1 cellular context compared by ENCODE assay signal in the genomic region with DNA sequence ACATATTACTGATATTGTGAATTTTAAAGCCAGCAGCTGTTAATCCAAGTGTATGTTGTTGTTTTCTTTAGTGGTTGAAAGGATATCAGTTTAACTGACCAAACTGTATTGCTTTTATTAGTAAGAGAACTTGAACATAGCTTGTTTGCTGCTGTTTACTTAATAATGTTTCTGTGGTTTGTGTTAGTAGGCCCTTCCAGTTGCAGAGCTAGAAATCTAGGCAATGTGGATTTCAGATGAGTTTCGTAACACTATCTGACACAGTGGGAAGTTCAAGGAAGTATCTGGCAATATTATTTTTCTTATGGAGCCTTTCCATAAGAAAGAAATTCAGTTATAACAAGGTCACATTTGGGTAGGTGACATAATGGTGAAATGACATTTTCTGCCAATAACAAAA.
TF ChIP-seq lines count a peak whose summit lies in the region.

No MANE protein-coding gene starts in this region.

TF ChIP-seq in WTC11, 78 proteins besides CTCF, POLR2A, EP300 and RAD21 (continued from another document):
- TF ChIP-seq, protein P1, sequence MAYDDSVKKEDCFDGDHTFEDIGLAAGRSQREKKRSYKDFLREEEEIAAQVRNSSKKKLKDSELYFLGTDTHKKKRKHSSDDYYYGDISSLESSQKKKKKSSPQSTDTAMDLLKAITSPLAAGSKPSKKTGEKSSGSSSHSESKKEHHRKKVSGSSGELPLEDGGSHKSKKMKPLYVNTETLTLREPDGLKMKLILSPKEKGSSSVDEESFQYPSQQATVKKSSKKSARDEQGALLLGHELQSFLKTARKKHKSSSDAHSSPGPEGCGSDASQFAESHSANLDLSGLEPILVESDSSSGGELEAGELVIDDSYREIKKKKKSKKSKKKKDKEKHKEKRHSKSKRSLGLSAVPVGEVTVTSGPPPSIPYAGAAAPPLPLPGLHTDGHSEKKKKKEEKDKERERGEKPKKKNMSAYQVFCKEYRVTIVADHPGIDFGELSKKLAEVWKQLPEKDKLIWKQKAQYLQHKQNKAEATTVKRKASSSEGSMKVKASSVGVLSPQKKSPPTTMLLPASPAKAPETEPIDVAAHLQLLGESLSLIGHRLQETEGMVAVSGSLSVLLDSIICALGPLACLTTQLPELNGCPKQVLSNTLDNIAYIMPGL (CRISPR knock-in tag; IDR thresholded peaks at IDR 0.05): no peak
